8 cellular contexts compared by ENCODE assay signal in the genomic region with DNA sequence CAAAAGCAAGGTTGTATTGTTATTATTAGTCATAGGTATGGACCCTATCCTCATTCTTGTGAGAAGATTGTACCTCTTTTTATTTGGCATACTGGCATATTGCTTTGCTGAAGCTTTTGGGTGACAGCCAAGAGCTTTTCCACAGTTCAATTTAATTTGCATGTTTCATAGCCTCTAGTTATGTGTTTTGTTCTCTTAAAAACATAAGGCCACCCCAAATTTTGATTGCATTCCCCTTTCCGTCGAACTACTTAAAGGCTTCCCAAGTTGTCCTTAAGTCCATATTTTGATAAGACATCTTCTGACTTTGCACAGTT. TPM values are rescaled to one million over a fixed set of nuclear protein-coding genes. Genes with fewer than 3 reads are reported as not detected.
A peak's percentile ranks its signal among the peaks of the same experiment; 100 is the strongest.
DNase-seq lines count a peak whose midpoint lies in the region; ATAC-seq and TF ChIP-seq lines count a peak whose summit lies in the region.

No MANE protein-coding gene starts in this region.

- H3K36me3 ChIP-seq in CD4-positive, alpha-beta memory T cell (ENCODE audit: insufficient read depth, low read length) = no peaks in the 10 kb centered on the region

- H3K4me3 ChIP-seq in CD4-positive, alpha-beta memory T cell (ENCODE audit: low read length in 2 of 2) = no peak overlapping the region
- H3K4me3 ChIP-seq in NB4 (ENCODE audit: low read depth, low read length) (peak overlapping the region; percentile 79), dorsolateral prefrontal cortex (peak overlapping the region in 54 of 59 donors; percentile 68 to 93 (median 84))

- DNase-seq in CD4-positive, alpha-beta memory T cell = no peak
- DNase-seq in NB4 (ENCODE audit: low read depth) (no peak), dorsolateral prefrontal cortex (no peak), neural crest cell (ENCODE audit: low read depth, low spot score) (no peak), iPS-NIHi11 (ENCODE audit: low spot score) (no peak)

- no peaks in the 10 kb centered on the region for H3K9me3 ChIP-seq in CD4-positive, alpha-beta memory T cell (ENCODE audit: control insufficient read depth in 1 of 2, low read length in 2 of 2)

- TF ChIP-seq POLR2A in NB4 (IDR thresholded peaks at IDR 0.05; ENCODE audit: extremely low read depth, insufficient read length) = no peak

- H3K27ac Mint-ChIP-seq in CD4-positive, alpha-beta memory T cell = peak overlapping the region in 1 of 7 donors; percentile 78
- no peak overlapping the region for H3K27ac Mint-ChIP-seq in neural crest cell (ENCODE audit: unreplicated experiment)

- no peak for ATAC-seq in GM19455 (IDR thresholded peaks at IDR 0.05; ENCODE audit: unreplicated experiment)
- ATAC-seq in HG03039 (IDR thresholded peaks at IDR 0.05; ENCODE audit: unreplicated experiment) = no peak
- ATAC-seq in GM18868 (IDR thresholded peaks at IDR 0.05; ENCODE audit: unreplicated experiment) = no peak

- POLR2A ChIA-PET in CD4-positive, alpha-beta memory T cell (lab: Charles Lee; ENCODE audit: partially characterized antibody) = no interaction called here

- CTCF ChIA-PET in CD4-positive, alpha-beta memory T cell (lab: Charles Lee; ENCODE audit: partially characterized antibody) = interaction anchor here (0.8 to 3.2 kb wide), 4 partner anchors 10 to 329 kb away, joined by 3 to 25 read pairs (median 4); no protein-coding TSS in a partner anchor

- peaks cover 27 to 41% (median 32%) of the 10 kb centered on the region in 4 donors for H3K4me1 Mint-ChIP-seq in CD4-positive, alpha-beta memory T cell
- peaks cover 29% of the 10 kb centered on the region for H3K4me1 Mint-ChIP-seq in neural crest cell

- intact Hi-C loops in CD4-positive, alpha-beta memory T cell (cut with micrococcal nuclease) = loop anchor here (2.0 to 5.0 kb wide), 3 partner anchors 141 to 559 kb away; a partner anchor contains a TSS
- intact Hi-C loops in dorsolateral prefrontal cortex (cut with DNase I) = loop anchor here (5.0 kb wide), 4 partner anchors 66 to 336 kb away; a partner anchor contains a TSS

- H3K27me3 ChIP-seq in CD4-positive, alpha-beta memory T cell (ENCODE audit: insufficient read depth, low read length) = no peaks in the 10 kb centered on the region
- no peaks in the 10 kb centered on the region for H3K27me3 ChIP-seq in dorsolateral prefrontal cortex

- H3K9me3 Mint-ChIP-seq in CD4-positive, alpha-beta memory T cell = no peaks in the 10 kb centered on the region
- H3K9me3 Mint-ChIP-seq in neural crest cell = no peaks in the 10 kb centered on the region

- peaks cover 0 to 2% of the 10 kb centered on the region in 2 donors for H3K27me3 Mint-ChIP-seq in CD4-positive, alpha-beta memory T cell
- H3K27me3 Mint-ChIP-seq in neural crest cell (ENCODE audit: low read depth) = peaks cover 5% of the 10 kb centered on the region

- no peak overlapping the region for H3K27ac ChIP-seq in CD4-positive, alpha-beta memory T cell (ENCODE audit: low read depth, low read length)
- H3K27ac ChIP-seq in dorsolateral prefrontal cortex = peak overlapping the region in 4 of 59 donors; percentile 4 to 90 (median 47)

- H3K36me3 Mint-ChIP-seq in CD4-positive, alpha-beta memory T cell = peaks cover 0 to 2% of the 10 kb centered on the region in 2 donors
- no peaks in the 10 kb centered on the region for H3K36me3 Mint-ChIP-seq in neural crest cell (ENCODE audit: low read depth)

- TF ChIP-seq CTCF in NB4 (IDR thresholded peaks at IDR 0.05; ENCODE audit: low read depth, low read length) (no peak), dorsolateral prefrontal cortex (IDR thresholded peaks at IDR 0.05 in 54 of 56, conservative IDR thresholded peaks at IDR 0.05 in 2 of 56; ENCODE audit: low read depth in 1 of 56, partially characterized antibody in 56 of 56) (no peak), neural crest cell (conservative IDR thresholded peaks at IDR 0.05) (no peak)

- peaks cover 25% of the 10 kb centered on the region for H3K4me1 ChIP-seq in CD4-positive, alpha-beta memory T cell (ENCODE audit: insufficient read depth, low read length)

- peak overlapping the region in 7 of 8 donors; percentile 76 to 93 (median 86) for H3K4me3 Mint-ChIP-seq in CD4-positive, alpha-beta memory T cell
- H3K4me3 Mint-ChIP-seq in neural crest cell = peak overlapping the region; percentile 91

RNA-seq across cellular contexts. Expression of a gene that starts 1.6 kb away (rescaled TPM):
- total RNA-seq in CD4-positive, alpha-beta memory T cell = 10 to 100 TPM; 12.1 to 16.4 TPM
- 10 to 100 TPM in 1 of 2 donors, 1 to 10 TPM in 1; 8.8 to 11.1 TPM for polyA plus RNA-seq in CD4-positive, alpha-beta memory T cell
- total RNA-seq in dorsolateral prefrontal cortex (10 to 100 TPM; 12.0 to 32.9 (median 20.8) TPM), neural crest cell (21.7 and 25.5 TPM in 2 replicates)

Comparison
In these comparisons a context has a peak if more than half of its experiments do, and no peak if none do; other contexts are left out.
1. H3K4me3 ChIP-seq: peak in NB4 (single experiment) and dorsolateral prefrontal cortex (54 of 59); none in CD4-positive, alpha-beta memory T cell (0 of 2).